In genomic region chr2:200679157-200679934, GRCh38 we compare ENCODE assay signal across 22 cellular contexts.
DNase-seq lines count a peak whose midpoint lies in the region; ATAC-seq, FAIRE-seq and TF ChIP-seq lines count a peak whose summit lies in the region.
"Had no signal": no experiment of that assay in that cellular context is flagged by ENCODE, and none has a peak within 500 bp of the region (broad histone marks: within the 10 kb centered on the region; RNA-seq: fewer than 3 reads in every experiment).

No MANE protein-coding gene starts in this region.

- ATAC-seq in pancreas = peak; percentile 23 to 57 (median 46)
- ATAC-seq in aorta (ENCODE audit: low FRiP score) = no peak

- H3K4me3 ChIP-seq in bronchial epithelial cell (ENCODE audit: low read depth, low read length) (no peak overlapping the region), pancreas (no peak overlapping the region), aorta (ENCODE audit: low read length in 2 of 2) (no peak overlapping the region)
- H3K4me3 ChIP-seq: MG63, SJCRH30 had no signal

- no peak for TF ChIP-seq CTCF in bronchial epithelial cell (IDR thresholded peaks at IDR 0.05; ENCODE audit: insufficient read depth, low read length, severe bottlenecking)
- TF ChIP-seq CTCF in pancreas (IDR thresholded peaks at IDR 0.05) = no peak

- peak; percentile 26 for DNase-seq in EH (ENCODE audit: low read depth)
- peak; percentile 62 for DNase-seq in M059J (ENCODE audit: low read depth)
- DNase-seq in bronchial epithelial cell (ENCODE audit: low read depth) = peak; percentile 15
- peak in 2 of 6 donors; percentile 27 to 31 for DNase-seq in pancreas
- DNase-seq in aorta = no peak
- DNase-seq in effector CD4-positive, alpha-beta T cell = no peak
- no peak for DNase-seq in activated CD4-positive, alpha-beta T cell treated with anti-CD3 and anti-CD28 coated beads for 48 hours
- DNase-seq in activated naive CD4-positive, alpha-beta T cell (lab: John Stamatoyannopoulos, UW) = no peak
- DNase-seq: C1 segment of cervical spinal cord, COR-L47, DMS153, GOT3, KG1, MG63, NCI-H1105, NCI-H1694 treated with DMSO at 0.1 percent for 48 hours, NCI-H446, NCI-H774, SJCRH30, SW 1271 had no signal

- no peaks in the 10 kb centered on the region for H3K9me3 ChIP-seq in pancreas
- H3K9me3 ChIP-seq in aorta (ENCODE audit: control insufficient read depth, low read length) = no peaks in the 10 kb centered on the region
- H3K9me3 ChIP-seq: MG63, SJCRH30 had no signal

- H3K27me3 ChIP-seq in bronchial epithelial cell (ENCODE audit: control insufficient read depth, insufficient read depth, low read length) (peaks cover 1% of the 10 kb centered on the region), pancreas (no peaks in the 10 kb centered on the region), aorta (ENCODE audit: control insufficient read depth in 1 of 2, insufficient read depth in 2 of 2, low read length in 1 of 2) (no peaks in the 10 kb centered on the region)
- H3K27me3 ChIP-seq: MG63, SJCRH30 had no signal

- no peak for FAIRE-seq in bronchial epithelial cell (lab: Jason Lieb, UNC)
- FAIRE-seq in pancreas (lab: Jason Lieb, UNC) = no peak
- FAIRE-seq: G401.6, GM12891 had no signal

- intact Hi-C loops in pancreas (cut with DNase I) (loop anchor here in 1 of 3 donors (10.0 kb wide), 1 partner anchor 95 kb away; the partner anchor contains the start of gene AOX1), aorta (cut with DNase I) (no loop called here)

- no peaks in the 10 kb centered on the region for H3K36me3 ChIP-seq in bronchial epithelial cell (ENCODE audit: control insufficient read depth, insufficient read depth, low read length)
- no peaks in the 10 kb centered on the region for H3K36me3 ChIP-seq in pancreas
- H3K36me3 ChIP-seq in aorta (ENCODE audit: control insufficient read depth in 1 of 2, insufficient read depth in 2 of 2, low read length in 1 of 2) = no peaks in the 10 kb centered on the region
- H3K36me3 ChIP-seq: MG63, SJCRH30 had no signal

- H3K4me1 ChIP-seq in pancreas (peaks cover 17 to 29% (median 25%) of the 10 kb centered on the region in 3 donors), aorta (ENCODE audit: control insufficient read depth in 1 of 2, insufficient read depth in 2 of 2, low read length in 2 of 2) (no peaks in the 10 kb centered on the region)
- H3K4me1 ChIP-seq: SJCRH30 had no signal

- H3K27ac ChIP-seq in pancreas (peak overlapping the region in 1 of 4 donors; percentile 33), aorta (ENCODE audit: low read depth in 1 of 2, low read length in 2 of 2) (no peak overlapping the region)
- H3K27ac ChIP-seq: SJCRH30 had no signal

- WGBS in pancreas, 2 donors = 79 to 85% methylated on average over 10 of the region's 10 CpGs
- 78 to 81% methylated on average over 10 of the region's 10 CpGs for WGBS in aorta, 2 donors

Comparison
In these comparisons a context has a peak if more than half of its experiments do, and no peak if none do; other contexts are left out.
1. DNase-seq: peak in EH (single experiment), M059J (single experiment) and bronchial epithelial cell (single experiment); none in aorta (0 of 2), effector CD4-positive, alpha-beta T cell (single experiment), activated CD4-positive, alpha-beta T cell treated with anti-CD3 and anti-CD28 coated beads for 48 hours (single experiment) and activated naive CD4-positive, alpha-beta T cell (0 of 4).